Comparison of ENCODE assay signal across 9 cellular contexts in genomic region chr9:19551124-19551929, GRCh38.
A peak's percentile ranks its signal among the peaks of the same experiment; 100 is the strongest.
DNase-seq lines count a peak whose midpoint lies in the region; ATAC-seq and TF ChIP-seq lines count a peak whose summit lies in the region.
"Had no signal": no experiment of that assay in that cellular context is flagged by ENCODE, and none has a peak within 500 bp of the region (broad histone marks: within the 10 kb centered on the region; RNA-seq: fewer than 3 reads in every experiment).

No MANE protein-coding gene starts in this region.

- no peak overlapping the region for H2BK15ac ChIP-seq in mesenchymal stem cell (ENCODE audit: low read depth, poor library complexity, severe bottlenecking)

- no peak overlapping the region for H4K8ac ChIP-seq in mesenchymal stem cell (ENCODE audit: low read length)

- intact Hi-C loops in lower leg skin (cut with DNase I; ENCODE audit: low total_unique reads): no loop called here
- intact Hi-C loops in tibial artery (cut with DNase I; ENCODE audit: low total_unique reads): no loop called here

- H2BK120ac ChIP-seq in mesenchymal stem cell (ENCODE audit: low read depth, low read length): no peak overlapping the region

- H3K79me2 ChIP-seq in GM23248 (ENCODE audit: insufficient read depth): no peaks in the 10 kb centered on the region

- H3K27ac ChIP-seq in mesenchymal stem cell (ENCODE audit: low read length, poor library complexity, severe bottlenecking) (no peak overlapping the region), GM23248 (no peak overlapping the region), tibial artery (no peak overlapping the region)

- no peak overlapping the region for H3K14ac ChIP-seq in mesenchymal stem cell (ENCODE audit: low read length in 2 of 2)

- H3K9me2 ChIP-seq in GM23248 (ENCODE audit: insufficient read depth): no peaks in the 10 kb centered on the region

- H3K4me3 Mint-ChIP-seq in stimulated activated memory B cell treated with anti-CD40 and anti-IgM and Interleukin-4, amounts not matched to agents 10 μg/mL and 1 μg/mL and 100 μg/mL, for 72 hours: no peak overlapping the region

- no peak overlapping the region for H2BK12ac ChIP-seq in mesenchymal stem cell (ENCODE audit: low read length in 2 of 2)

- no peaks in the 10 kb centered on the region for H3K27me3 Mint-ChIP-seq in stimulated activated memory B cell treated with anti-CD40 and anti-IgM and Interleukin-4, amounts not matched to agents 10 μg/mL and 1 μg/mL and 100 μg/mL, for 72 hours

- H3K4ac ChIP-seq in mesenchymal stem cell (ENCODE audit: low read depth in 1 of 2, low read length in 2 of 2): no peak overlapping the region

- no peak overlapping the region for H3K23ac ChIP-seq in mesenchymal stem cell (ENCODE audit: low read length in 2 of 2)

- H3K9ac ChIP-seq in mesenchymal stem cell (ENCODE audit: low read length) (peak overlapping the region; percentile 37), GM23248 (no peak overlapping the region)

- in situ Hi-C loops in GM13976 (cut with MboI; ENCODE audit: low sequenced_read_pairs, unreplicated experiment): no loop called here
- in situ Hi-C loops in GM23248 (cut with MboI): no loop called here

- peaks cover 6% of the 10 kb centered on the region for H3K36me3 Mint-ChIP-seq in stimulated activated memory B cell treated with anti-CD40 and anti-IgM and Interleukin-4, amounts not matched to agents 10 μg/mL and 1 μg/mL and 100 μg/mL, for 72 hours

- H2BK5ac ChIP-seq in mesenchymal stem cell (ENCODE audit: low read depth, low read length, poor library complexity, severe bottlenecking): no peak overlapping the region

- H3K9me3 ChIP-seq in mesenchymal stem cell (ENCODE audit: control insufficient read depth, low read length): peaks cover 3% of the 10 kb centered on the region
- no peaks in the 10 kb centered on the region for H3K9me3 ChIP-seq in GM23248 (ENCODE audit: low read depth)
- no peaks in the 10 kb centered on the region for H3K9me3 ChIP-seq in tibial artery

- no peaks in the 10 kb centered on the region for H4K20me1 ChIP-seq in GM23248 (ENCODE audit: insufficient read depth)

- H3K18ac ChIP-seq in mesenchymal stem cell (ENCODE audit: low read depth in 1 of 2, low read length in 2 of 2): no peak overlapping the region

- no peaks in the 10 kb centered on the region for H3K9me3 Mint-ChIP-seq in stimulated activated memory B cell treated with anti-CD40 and anti-IgM and Interleukin-4, amounts not matched to agents 10 μg/mL and 1 μg/mL and 100 μg/mL, for 72 hours

- H3K4me2 ChIP-seq in mesenchymal stem cell (ENCODE audit: low read length, poor library complexity, severe bottlenecking) (no peak overlapping the region), GM23248 (ENCODE audit: unreplicated experiment) (no peak overlapping the region)

- H3K27me3 ChIP-seq in mesenchymal stem cell (ENCODE audit: control insufficient read depth in 1 of 2, insufficient read depth in 1 of 2, low read length in 2 of 2) (peaks cover 0 to 9% of the 10 kb centered on the region in 2 experiments), GM23248 (replicated peaks; ENCODE audit: insufficient read depth) (no peaks in the 10 kb centered on the region), tibial artery (no peaks in the 10 kb centered on the region)

- no peak overlapping the region for H3K27ac Mint-ChIP-seq in stimulated activated memory B cell treated with anti-CD40 and anti-IgM and Interleukin-4, amounts not matched to agents 10 μg/mL and 1 μg/mL and 100 μg/mL, for 72 hours

- TF ChIP-seq POLR2A in lower leg skin (IDR thresholded peaks at IDR 0.05): no peak

- H3F3A ChIP-seq in GM23248 (ENCODE audit: insufficient read depth): no peaks in the 10 kb centered on the region

- peaks cover 8% of the 10 kb centered on the region for H3K4me1 Mint-ChIP-seq in stimulated activated memory B cell treated with anti-CD40 and anti-IgM and Interleukin-4, amounts not matched to agents 10 μg/mL and 1 μg/mL and 100 μg/mL, for 72 hours

- H3K79me1 ChIP-seq in mesenchymal stem cell (replicated peaks; ENCODE audit: low read length, poor library complexity, severe bottlenecking): no peaks in the 10 kb centered on the region

- WGBS in mesenchymal stem cell: 49% methylated on average over 6 of the region's 8 CpGs
- WGBS in lower leg skin, 2 donors: 35 to 36% methylated on average over 8 of the region's 8 CpGs
- WGBS in GM23248 (ENCODE audit: low coverage in 1 of 2, low lambda C conversion rate in 2 of 2, missing lambda C conversion rate in 2 of 2), 2 experiments: 26 to 28% methylated on average over 8 of the region's 8 CpGs

- peak; percentile 70 for ATAC-seq in GM21737 (IDR thresholded peaks at IDR 0.05; ENCODE audit: unreplicated experiment)
- no peak for ATAC-seq in stimulated activated memory B cell treated with anti-CD40 and anti-IgM and Interleukin-4, amounts not matched to agents 10 μg/mL and 1 μg/mL and 100 μg/mL, for 72 hours

- no peak overlapping the region for H2AFZ ChIP-seq in mesenchymal stem cell (ENCODE audit: low read depth, low read length)
- H2AFZ ChIP-seq in GM23248: no peak overlapping the region

- TF ChIP-seq CTCF in GM13976 (IDR thresholded peaks at IDR 0.05; ENCODE audit: borderline replicate concordance, control extremely low read depth, extremely low read depth, insufficient read depth, missing control alignments) (peak; percentile 12), lower leg skin (IDR thresholded peaks at IDR 0.05) (no peak), tibial artery (IDR thresholded peaks at IDR 0.05) (no peak)

- H3K4me3 ChIP-seq in mesenchymal stem cell (ENCODE audit: insufficient read depth in 1 of 2, low read depth in 1 of 2, low read length in 2 of 2) (peak overlapping the region in 1 of 2 experiments; percentile 57), lower leg skin (ENCODE audit: low read depth, poor library complexity, severe bottlenecking) (no peak overlapping the region), GM23248 (no peak overlapping the region), tibial artery (no peak overlapping the region)

- H4K91ac ChIP-seq in mesenchymal stem cell (ENCODE audit: low read length): no peak overlapping the region

- H3K36me3 ChIP-seq in mesenchymal stem cell (ENCODE audit: control insufficient read depth in 1 of 2, insufficient read depth in 2 of 2, low read depth in 1 of 2, low read length in 2 of 2) (no peaks in the 10 kb centered on the region), GM23248 (ENCODE audit: low read depth) (no peaks in the 10 kb centered on the region), tibial artery (no peaks in the 10 kb centered on the region)

- H3K4me1 ChIP-seq in mesenchymal stem cell (ENCODE audit: control insufficient read depth, insufficient read depth, low read depth, low read length) (no peaks in the 10 kb centered on the region), GM23248 (ENCODE audit: insufficient read depth) (no peaks in the 10 kb centered on the region), tibial artery (peaks cover 0 to 7% (median 2%) of the 10 kb centered on the region in 4 donors)

- DNase-seq in GM13976 (ENCODE audit: low spot score): peak; percentile 25
- DNase-seq in NCI-H345 (lab: John Stamatoyannopoulos, UW): peak; percentile 62
- DNase-seq in mesenchymal stem cell: peak; percentile 25
- DNase-seq in lower leg skin (ENCODE audit: low spot score in 2 of 2): no peak
- DNase-seq in GM23248: no peak
- DNase-seq in tibial artery: no peak
- DNase-seq: activated naive CD4-positive, alpha-beta T cell had no signal

- no peak overlapping the region for H2AK5ac ChIP-seq in mesenchymal stem cell (ENCODE audit: low read length, severe bottlenecking)

Comparison
In these comparisons a context has a peak if more than half of its experiments do, and no peak if none do; other contexts are left out.
1. DNase-seq: peak in GM13976 (single experiment), NCI-H345 (single experiment) and mesenchymal stem cell (single experiment); none in lower leg skin (0 of 2), GM23248 (single experiment) and tibial artery (0 of 2).